ENCODE assay signal across 8 cellular contexts in genomic region chr4:81504685-81505598, GRCh38. TPM values are rescaled to one million over a fixed set of nuclear protein-coding genes. Genes with fewer than 3 reads are reported as not detected.
A peak's percentile ranks its signal among the peaks of the same experiment; 100 is the strongest.
DNase-seq lines count a peak whose midpoint lies in the region; ATAC-seq and TF ChIP-seq lines count a peak whose summit lies in the region.

No MANE protein-coding gene starts in this region.

- H3K27me3 ChIP-seq in IMR-90 (ENCODE audit: control insufficient read depth, insufficient read depth, low read length), result peaks cover 15% of the 10 kb centered on the region
- H3K27me3 ChIP-seq in neural progenitor cell, result no peaks in the 10 kb centered on the region

- H3K27ac Mint-ChIP-seq in activated CD8-positive, alpha-beta memory T cell treated with anti-CD3 and anti-CD28 coated beads, Interleukin-2, amount 10 ng/mL, durations not matched to agents 7 days and 5 days, result peak overlapping the region; percentile 69
- no peak overlapping the region for H3K27ac Mint-ChIP-seq in neural progenitor cell

- H3K9me3 Mint-ChIP-seq in activated CD8-positive, alpha-beta memory T cell treated with anti-CD3 and anti-CD28 coated beads, Interleukin-2, amount 10 ng/mL, durations not matched to agents 7 days and 5 days (ENCODE audit: low read depth), result no peaks in the 10 kb centered on the region
- H3K9me3 Mint-ChIP-seq in neural progenitor cell, result no peaks in the 10 kb centered on the region

- H3K9me3 ChIP-seq in IMR-90 (ENCODE audit: control insufficient read depth, insufficient read depth, low read length) (no peaks in the 10 kb centered on the region), neural progenitor cell (ENCODE audit: low read depth) (no peaks in the 10 kb centered on the region)

- H3K36me3 Mint-ChIP-seq in activated CD8-positive, alpha-beta memory T cell treated with anti-CD3 and anti-CD28 coated beads, Interleukin-2, amount 10 ng/mL, durations not matched to agents 7 days and 5 days, result peaks cover 2% of the 10 kb centered on the region
- H3K36me3 Mint-ChIP-seq in neural progenitor cell, result no peaks in the 10 kb centered on the region

- no peaks in the 10 kb centered on the region for H3K79me2 ChIP-seq in neural progenitor cell (ENCODE audit: low read depth)

- CTCF ChIA-PET in IMR-90 (lab: Yijun Ruan, JAX), result no interaction called here
- CTCF ChIA-PET in activated CD8-positive, alpha-beta memory T cell treated with anti-CD3 and anti-CD28 coated beads, Interleukin-2, amount 10 ng/mL, durations not matched to agents 7 days and 5 days (lab: Charles Lee), result interaction anchor here (0.7 to 1.8 kb wide), 3 partner anchors 14 to 355 kb away, joined by 3 to 6 read pairs (median 3); partner anchors contain the start of gene RASGEF1B

- no peak overlapping the region for H3K56ac ChIP-seq in IMR-90 (ENCODE audit: extremely low read depth, insufficient read depth, low read length)

- H2BK120ac ChIP-seq in IMR-90 (ENCODE audit: low read depth, low read length), result no peak overlapping the region

- no peak overlapping the region for H4K8ac ChIP-seq in IMR-90 (ENCODE audit: low read depth in 2 of 2, low read length in 2 of 2)

- peaks cover 34% of the 10 kb centered on the region for H3K4me1 Mint-ChIP-seq in activated CD8-positive, alpha-beta memory T cell treated with anti-CD3 and anti-CD28 coated beads, Interleukin-2, amount 10 ng/mL, durations not matched to agents 7 days and 5 days
- peaks cover 46% of the 10 kb centered on the region for H3K4me1 Mint-ChIP-seq in neural progenitor cell

- H3K27me3 Mint-ChIP-seq in activated CD8-positive, alpha-beta memory T cell treated with anti-CD3 and anti-CD28 coated beads, Interleukin-2, amount 10 ng/mL, durations not matched to agents 7 days and 5 days, result peaks cover 2% of the 10 kb centered on the region
- H3K27me3 Mint-ChIP-seq in neural progenitor cell (ENCODE audit: insufficient read depth, low read depth), result peaks cover 6% of the 10 kb centered on the region

- H2AFZ ChIP-seq in IMR-90 (replicated peaks; ENCODE audit: low read length, poor library complexity) (no peak overlapping the region), neural progenitor cell (replicated peaks) (no peak overlapping the region)

- no peak overlapping the region for H2AK5ac ChIP-seq in IMR-90 (ENCODE audit: low read depth, low read length)

- no peak overlapping the region for H3K4me3 ChIP-seq in IMR-90 (ENCODE audit: insufficient read depth, low read depth, low read length)
- H3K4me3 ChIP-seq in neural progenitor cell, result no peak overlapping the region

- H3K4ac ChIP-seq in IMR-90 (ENCODE audit: low read depth, low read length), result no peak overlapping the region

- H3K23ac ChIP-seq in IMR-90 (ENCODE audit: low read depth, low read length), result no peak overlapping the region

- H3K27ac ChIP-seq in IMR-90 (ENCODE audit: insufficient read depth, low read length) (no peak overlapping the region), neural progenitor cell (no peak overlapping the region)

- no peak overlapping the region for H3K14ac ChIP-seq in IMR-90 (replicated peaks; ENCODE audit: low read depth, low read length)

- H4K20me1 ChIP-seq in IMR-90 (ENCODE audit: insufficient read depth, low read length), result no peaks in the 10 kb centered on the region
- no peaks in the 10 kb centered on the region for H4K20me1 ChIP-seq in neural progenitor cell (ENCODE audit: low read depth)

- no peaks in the 10 kb centered on the region for H3K4me1 ChIP-seq in IMR-90 (ENCODE audit: control insufficient read depth, insufficient read depth, low read length)
- H3K4me1 ChIP-seq in neural progenitor cell, result peaks cover 12% of the 10 kb centered on the region

- H2BK20ac ChIP-seq in IMR-90 (ENCODE audit: low read depth, low read length), result no peak overlapping the region

- H2AK9ac ChIP-seq in IMR-90 (replicated peaks; ENCODE audit: low read depth, low read length, poor library complexity), result no peak overlapping the region

- H3K9ac ChIP-seq in IMR-90 (ENCODE audit: low read depth, low read length) (no peak overlapping the region), neural progenitor cell (no peak overlapping the region)

- no peaks in the 10 kb centered on the region for H3K36me3 ChIP-seq in IMR-90 (ENCODE audit: control insufficient read depth, insufficient read depth, low read length)
- H3K36me3 ChIP-seq in neural progenitor cell, result no peaks in the 10 kb centered on the region

- peak overlapping the region; percentile 47 for H3K4me3 Mint-ChIP-seq in activated CD8-positive, alpha-beta memory T cell treated with anti-CD3 and anti-CD28 coated beads, Interleukin-2, amount 10 ng/mL, durations not matched to agents 7 days and 5 days
- H3K4me3 Mint-ChIP-seq in neural progenitor cell, result no peak overlapping the region

- no peak for TF ChIP-seq RAD21 in IMR-90 (IDR thresholded peaks at IDR 0.05; ENCODE audit: low read length)

- H2BK5ac ChIP-seq in IMR-90 (ENCODE audit: low read depth, low read length, poor library complexity, severe bottlenecking), result no peak overlapping the region

- H3K9me1 ChIP-seq in IMR-90 (ENCODE audit: insufficient read depth, low read length), result no peaks in the 10 kb centered on the region

- H2BK15ac ChIP-seq in IMR-90 (ENCODE audit: low read depth, low read length), result no peak overlapping the region

- no peaks in the 10 kb centered on the region for H3F3A ChIP-seq in neural progenitor cell (ENCODE audit: low read depth)

- H4K91ac ChIP-seq in IMR-90 (ENCODE audit: insufficient read depth, low read depth, low read length), result no peak overlapping the region

- no TSS peak for BruUV-seq in IMR-90 (replicated peaks; lab: Mats Ljungman, UMichigan)

- dilution Hi-C loops in IMR-90 (cut with HindIII; ENCODE audit: low sequenced_read_pairs, unreplicated experiment), result no loop called here

- peak; percentile 61 for ATAC-seq in GM19351 (IDR thresholded peaks at IDR 0.05; ENCODE audit: unreplicated experiment)
- ATAC-seq in IMR-90 (ENCODE audit: low read depth), result peak; percentile 29; the same call in 1 of the 2 replicates
- peak; percentile 86 for ATAC-seq in activated CD8-positive, alpha-beta memory T cell treated with anti-CD3 and anti-CD28 coated beads, Interleukin-2, amount 10 ng/mL, durations not matched to agents 7 days and 5 days

- POLR2A ChIA-PET in IMR-90 (lab: Charles Lee; ENCODE audit: unreplicated experiment), result no interaction called here

- no peak overlapping the region for H3K18ac ChIP-seq in IMR-90 (ENCODE audit: low read depth, low read length)

- in situ Hi-C loops in IMR-90 (cut with MboI; ENCODE audit: low sequenced_read_pairs), result no loop called here

- H4K5ac ChIP-seq in IMR-90 (ENCODE audit: low read depth, low read length), result no peak overlapping the region

- peak overlapping the region; percentile 50; the same call in 1 of the 2 replicates for H3K4me2 ChIP-seq in IMR-90 (ENCODE audit: low read depth, low read length)
- H3K4me2 ChIP-seq in neural progenitor cell, result no peak overlapping the region

- TF ChIP-seq CTCF in IMR-90 (conservative IDR thresholded peaks at IDR 0.05; ENCODE audit: low read depth, low read length) (no peak), neural progenitor cell (IDR thresholded peaks at IDR 0.05) (no peak)

- no peak for DNase-seq in IMR-90
- peak; percentile 79 for DNase-seq in activated CD8-positive, alpha-beta memory T cell treated with anti-CD3 and anti-CD28 coated beads, Interleukin-2, amount 10 ng/mL, durations not matched to agents 7 days and 5 days
- peak; percentile 43 for DNase-seq in globus pallidus (ENCODE audit: low spot score)
- DNase-seq in stimulated activated CD4-positive, alpha-beta T cell treated with anti-CD3 and anti-CD28 coated beads, Interleukin-1b, Interleukin-23, amount 100 ng/mL, for 48 hours, result peak; percentile 69
- DNase-seq in H4 (ENCODE audit: low spot score), result no peak
- DNase-seq in NCI-H146 treated with DMSO at 0.1 percent for 48 hours (lab: John Stamatoyannopoulos, UW; ENCODE audit: unreplicated experiment), result no peak
- DNase-seq in neural progenitor cell (ENCODE audit: low spot score), result no peak

- no peaks in the 10 kb centered on the region for H3K79me1 ChIP-seq in IMR-90 (ENCODE audit: low read depth in 1 of 2, low read length in 2 of 2)

- whole genome bisulfite sequencing in IMR-90 (ENCODE audit: extremely low coverage in 2 of 2, insufficient read length in 1 of 2), 2 experiments, result 0% methylated on average over 1 of the region's 10 CpGs; no CpG with 5 or more reads in 1 of the 2 experiments

- intact Hi-C loops in IMR-90 (cut with micrococcal nuclease), result no loop called here

- no peak for TF ChIP-seq POLR2A in IMR-90 (IDR thresholded peaks at IDR 0.05; ENCODE audit: low read depth, low read length)

TF ChIP-seq in IMR-90, 13 proteins besides CTCF, POLR2A, EP300 and RAD21 (continues in another document):
- TF ChIP-seq MXI1 (IDR thresholded peaks at IDR 0.05; ENCODE audit: borderline replicate concordance, low read depth, low read length) (no peak), SMC3 (IDR thresholded peaks at IDR 0.05; ENCODE audit: low read depth, low read length) (no peak), NFE2L2 (IDR thresholded peaks at IDR 0.05; ENCODE audit: low read depth, low read length) (no peak), FOS (IDR thresholded peaks at IDR 0.05; ENCODE audit: low read depth, low read length) (no peak), CHD1 (IDR thresholded peaks at IDR 0.05; ENCODE audit: low read depth, low read length) (no peak)
- TF ChIP-seq, protein P1, sequence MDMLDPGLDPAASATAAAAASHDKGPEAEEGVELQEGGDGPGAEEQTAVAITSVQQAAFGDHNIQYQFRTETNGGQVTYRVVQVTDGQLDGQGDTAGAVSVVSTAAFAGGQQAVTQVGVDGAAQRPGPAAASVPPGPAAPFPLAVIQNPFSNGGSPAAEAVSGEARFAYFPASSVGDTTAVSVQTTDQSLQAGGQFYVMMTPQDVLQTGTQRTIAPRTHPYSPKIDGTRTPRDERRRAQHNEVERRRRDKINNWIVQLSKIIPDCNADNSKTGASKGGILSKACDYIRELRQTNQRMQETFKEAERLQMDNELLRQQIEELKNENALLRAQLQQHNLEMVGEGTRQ (IDR thresholded peaks at IDR 0.05; ENCODE audit: low read depth, low read length), result no peak

RNA-seq across cellular contexts. Expression of gene RASGEF1B, which starts 33.2 kb away (rescaled TPM):
- 0.28 and 0.36 TPM in 2 replicates for total RNA-seq in IMR-90 (2012; rRNA removed)
- 0.09 TPM in 2 replicates for polyA plus RNA-seq in IMR-90 (2012; rRNA removed)
- polyA plus RNA-seq in IMR-90 (2012; cell fraction: cytosol; rRNA removed), result 0.04 TPM in 1 of 2 replicates, not detected in the other
- 0.05 and 0.10 TPM in 2 replicates for polyA plus RNA-seq in IMR-90 (2012; cell fraction: nucleus; rRNA removed; ENCODE audit: low replicate concordance)
- 1 to 10 TPM; 3.5 to 4.5 TPM for total RNA-seq in activated CD8-positive, alpha-beta memory T cell treated with anti-CD3 and anti-CD28 coated beads, Interleukin-2, amount 10 ng/mL, durations not matched to agents 7 days and 5 days
- 0.25 and 1.1 TPM in 2 replicates for total RNA-seq in H4 (2014; rRNA removed; shearing (Covaris generic))
- total RNA-seq in neural progenitor cell (ENCODE audit: low replicate concordance), result 7.5 and 9.4 TPM in 2 replicates

Comparison
In these comparisons a context has a peak if more than half of its experiments do, and no peak if none do; other contexts are left out.
1. ATAC-seq: peak in every context shown above with its lines; median percentile 86 in activated CD8-positive, alpha-beta memory T cell treated with anti-CD3 and anti-CD28 coated beads, Interleukin-2, amount 10 ng/mL, durations not matched to agents 7 days and 5 days; 61 in GM19351; 29 in IMR-90.
2. DNase-seq: peak in activated CD8-positive, alpha-beta memory T cell treated with anti-CD3 and anti-CD28 coated beads, Interleukin-2, amount 10 ng/mL, durations not matched to agents 7 days and 5 days (single experiment), globus pallidus (single experiment) and stimulated activated CD4-positive, alpha-beta T cell treated with anti-CD3 and anti-CD28 coated beads, Interleukin-1b, Interleukin-23, amount 100 ng/mL, for 48 hours (single experiment); none in IMR-90 (single experiment), H4 (single experiment), NCI-H146 treated with DMSO at 0.1 percent for 48 hours (single experiment) and neural progenitor cell (single experiment).